9 cellular contexts compared by ENCODE assay signal in genomic region chr1:33298623-33299277, GRCh38. TPM values are rescaled to one million over a fixed set of nuclear protein-coding genes. Genes with fewer than 3 reads are reported as not detected.
A peak's percentile ranks its signal among the peaks of the same experiment; 100 is the strongest.
DNase-seq lines count a peak whose midpoint lies in the region; ATAC-seq and TF ChIP-seq lines count a peak whose summit lies in the region.
"Had no signal": no experiment of that assay in that cellular context is flagged by ENCODE, and none has a peak within 500 bp of the region (broad histone marks: within the 10 kb centered on the region; RNA-seq: fewer than 3 reads in every experiment).

No MANE protein-coding gene starts in this region.

- intact Hi-C loops in activated T-helper 2 cell treated with anti-CD3 and anti-CD28 coated beads, Interferon-gamma antibody, Interleukin-2, Interleukin-4, amounts not matched to agents 10 μg/mL and 5 μg/mL and 100 μg/mL, durations not matched to agents 14 hours and 24 hours and 36 hours (cut with micrococcal nuclease) = loop anchor here (5.0 kb wide), 1 partner anchor 174 kb away; the partner anchor contains the start of gene ZSCAN20
- intact Hi-C loops in upper lobe of right lung (cut with DNase I) = loop anchor here (5.0 to 10.0 kb wide), 2 partner anchors 69 to 156 kb away; no protein-coding TSS in a partner anchor

- no peaks in the 10 kb centered on the region for H3K9me3 Mint-ChIP-seq in activated T-helper 2 cell treated with anti-CD3 and anti-CD28 coated beads, Interferon-gamma antibody, Interleukin-2, Interleukin-4, amounts not matched to agents 10 μg/mL and 5 μg/mL and 100 μg/mL, durations not matched to agents 14 hours and 24 hours and 36 hours
- H3K9me3 Mint-ChIP-seq in osteocyte (ENCODE audit: unreplicated experiment) = no peaks in the 10 kb centered on the region

- H3K9me3 ChIP-seq in DOHH2 (ENCODE audit: control insufficient read depth, insufficient read depth, low read length) (no peaks in the 10 kb centered on the region), upper lobe of right lung (no peaks in the 10 kb centered on the region)

- H3K4me1 ChIP-seq in DOHH2 (ENCODE audit: control insufficient read depth, low read length) = peaks cover 3% of the 10 kb centered on the region; the same call in 1 of the 2 replicates
- H3K4me1 ChIP-seq in upper lobe of right lung = peaks cover 32% of the 10 kb centered on the region

- H3K27me3 Mint-ChIP-seq in activated T-helper 2 cell treated with anti-CD3 and anti-CD28 coated beads, Interferon-gamma antibody, Interleukin-2, Interleukin-4, amounts not matched to agents 10 μg/mL and 5 μg/mL and 100 μg/mL, durations not matched to agents 14 hours and 24 hours and 36 hours (ENCODE audit: low read depth) = no peaks in the 10 kb centered on the region
- H3K27me3 Mint-ChIP-seq in osteocyte (ENCODE audit: unreplicated experiment) = no peaks in the 10 kb centered on the region

- peaks cover 40% of the 10 kb centered on the region for H3K36me3 Mint-ChIP-seq in activated T-helper 2 cell treated with anti-CD3 and anti-CD28 coated beads, Interferon-gamma antibody, Interleukin-2, Interleukin-4, amounts not matched to agents 10 μg/mL and 5 μg/mL and 100 μg/mL, durations not matched to agents 14 hours and 24 hours and 36 hours (ENCODE audit: low read depth)
- H3K36me3 Mint-ChIP-seq in osteocyte (ENCODE audit: unreplicated experiment) = peaks cover 49% of the 10 kb centered on the region

- no peak overlapping the region for H3K27ac Mint-ChIP-seq in activated T-helper 2 cell treated with anti-CD3 and anti-CD28 coated beads, Interferon-gamma antibody, Interleukin-2, Interleukin-4, amounts not matched to agents 10 μg/mL and 5 μg/mL and 100 μg/mL, durations not matched to agents 14 hours and 24 hours and 36 hours
- no peak overlapping the region for H3K27ac Mint-ChIP-seq in osteocyte (ENCODE audit: unreplicated experiment)

- H3K4me1 Mint-ChIP-seq in activated T-helper 2 cell treated with anti-CD3 and anti-CD28 coated beads, Interferon-gamma antibody, Interleukin-2, Interleukin-4, amounts not matched to agents 10 μg/mL and 5 μg/mL and 100 μg/mL, durations not matched to agents 14 hours and 24 hours and 36 hours (ENCODE audit: low read depth) = peaks cover 28% of the 10 kb centered on the region
- H3K4me1 Mint-ChIP-seq in osteocyte (ENCODE audit: unreplicated experiment) = peaks cover 14% of the 10 kb centered on the region

- TF ChIP-seq CTCF in DOHH2 (IDR thresholded peaks at IDR 0.05; ENCODE audit: low read depth, low read length, poor library complexity, severe bottlenecking) (peak; percentile 88), osteocyte (IDR thresholded peaks at IDR 0.05) (peak; percentile 83), upper lobe of right lung (IDR thresholded peaks at IDR 0.05) (peak; percentile 92)

- ATAC-seq in upper lobe of right lung (peak; percentile 86), HG03520 (IDR thresholded peaks at IDR 0.05; ENCODE audit: unreplicated experiment) (no peak)

- H3K27me3 ChIP-seq in DOHH2 (ENCODE audit: control insufficient read depth, low read length) = no peaks in the 10 kb centered on the region
- no peaks in the 10 kb centered on the region for H3K27me3 ChIP-seq in upper lobe of right lung

- DNase-seq in HT1080 (ENCODE audit: low read depth) = peak; percentile 71
- peak; percentile 73 for DNase-seq in RKO (ENCODE audit: low spot score)
- peak; percentile 53 for DNase-seq in activated T-helper 2 cell treated with anti-CD3 and anti-CD28 coated beads, Interferon-gamma antibody, Interleukin-2, Interleukin-4, amounts not matched to agents 10 μg/mL and 5 μg/mL and 100 μg/mL, durations not matched to agents 14 hours and 24 hours and 36 hours (ENCODE audit: low spot score)
- DNase-seq in foreskin melanocyte = peak; percentile 31
- no peak for DNase-seq in osteocyte (ENCODE audit: extremely low spot score, unreplicated experiment)
- peak; percentile 88 for DNase-seq in upper lobe of right lung

- H3K27ac ChIP-seq in DOHH2 (ENCODE audit: low read depth, low read length) (no peak overlapping the region), upper lobe of right lung (no peak overlapping the region)

- H3K4me3 Mint-ChIP-seq in activated T-helper 2 cell treated with anti-CD3 and anti-CD28 coated beads, Interferon-gamma antibody, Interleukin-2, Interleukin-4, amounts not matched to agents 10 μg/mL and 5 μg/mL and 100 μg/mL, durations not matched to agents 14 hours and 24 hours and 36 hours (ENCODE audit: low read depth) = no peak overlapping the region
- no peak overlapping the region for H3K4me3 Mint-ChIP-seq in osteocyte (ENCODE audit: unreplicated experiment)

- H3K9me2 ChIP-seq in DOHH2 (replicated peaks; ENCODE audit: control insufficient read depth, low read length) = no peaks in the 10 kb centered on the region

- H4K20me1 ChIP-seq in DOHH2 (ENCODE audit: control insufficient read depth, insufficient read depth, low read depth, low read length) = no peaks in the 10 kb centered on the region

- H3K36me3 ChIP-seq in DOHH2 (ENCODE audit: control insufficient read depth, low read length) (peaks cover 13% of the 10 kb centered on the region), upper lobe of right lung (peaks cover 44% of the 10 kb centered on the region)

- H3K4me2 ChIP-seq in DOHH2 (ENCODE audit: low read length) = no peak overlapping the region

- no peaks in the 10 kb centered on the region for H3F3A ChIP-seq in DOHH2 (ENCODE audit: control insufficient read depth, insufficient read depth)

- no peaks in the 10 kb centered on the region for H3K79me2 ChIP-seq in DOHH2 (ENCODE audit: control insufficient read depth, low read length)

- H3K4me3 ChIP-seq in DOHH2 (ENCODE audit: low read length) (no peak overlapping the region), upper lobe of right lung (no peak overlapping the region)

RNA-seq across cellular contexts. Expression of gene A3GALT2, which starts 22.1 kb away (rescaled TPM):
- not detected in 2 replicates for total RNA-seq in HT1080 (2014; rRNA removed; shearing (Covaris generic))
- polyA plus RNA-seq in HT1080 (2015; cell fraction: cytosol; rRNA removed) = not detected in 2 replicates
- polyA plus RNA-seq in HT1080 (2015; cell fraction: nucleus; rRNA removed) = not detected in 2 replicates
- not detected in 2 replicates for total RNA-seq in activated T-helper 2 cell treated with anti-CD3 and anti-CD28 coated beads, Interferon-gamma antibody, Interleukin-2, Interleukin-4, amounts not matched to agents 10 μg/mL and 5 μg/mL and 100 μg/mL, durations not matched to agents 14 hours and 24 hours and 36 hours
- total RNA-seq in osteocyte = 0.35 TPM in 1 of 2 replicates, not detected in the other
- total RNA-seq in upper lobe of right lung = not detected
- total RNA-seq: T-helper 2 cell treated with Interferon-gamma antibody and Interleukin-4, amounts not matched to agents 100 ng/mL and 5 ng/mL, for 36 hours had no signal

RNA-seq across cellular contexts. Expression of gene ZNF362, which starts 42.5 kb away (rescaled TPM):
- total RNA-seq in HT1080 (2014; rRNA removed; shearing (Covaris generic)) = 2.9 and 8.6 TPM in 2 replicates
- 11.2 and 13.4 TPM in 2 replicates for polyA plus RNA-seq in HT1080 (2015; cell fraction: cytosol; rRNA removed)
- polyA plus RNA-seq in HT1080 (2015; cell fraction: nucleus; rRNA removed) = 4.0 and 5.8 TPM in 2 replicates
- total RNA-seq in activated T-helper 2 cell treated with anti-CD3 and anti-CD28 coated beads, Interferon-gamma antibody, Interleukin-2, Interleukin-4, amounts not matched to agents 10 μg/mL and 5 μg/mL and 100 μg/mL, durations not matched to agents 14 hours and 24 hours and 36 hours = 21.3 and 22.2 TPM in 2 replicates
- total RNA-seq in osteocyte (97.0 and 110 TPM in 2 replicates), upper lobe of right lung (31.8 TPM)
